In genomic region chr20:17614812-17615644, GRCh38 we compare ENCODE assay signal across 11 cellular contexts. TPM values are rescaled to one million over a fixed set of nuclear protein-coding genes. Genes with fewer than 3 reads are reported as not detected.
DNase-seq lines count a peak whose midpoint lies in the region; TF ChIP-seq lines count a peak whose summit lies in the region.
"Had no signal": no experiment of that assay in that cellular context is flagged by ENCODE, and none has a peak within 500 bp of the region (broad histone marks: within the 10 kb centered on the region; RNA-seq: fewer than 3 reads in every experiment).

No MANE protein-coding gene starts in this region.

- H3K4me3 ChIP-seq in SK-N-MC: peak overlapping the region; percentile 62
- peak overlapping the region in 1 of 4 donors; percentile 24 for H3K4me3 ChIP-seq in sigmoid colon
- no peak overlapping the region for H3K4me3 ChIP-seq in effector memory CD4-positive, alpha-beta T cell (ENCODE audit: insufficient read depth, low read depth, low read length, poor library complexity, severe bottlenecking)
- H3K4me3 ChIP-seq: dorsolateral prefrontal cortex, testis had no signal

- no peaks in the 10 kb centered on the region for H3K27me3 ChIP-seq in sigmoid colon
- no peaks in the 10 kb centered on the region for H3K27me3 ChIP-seq in effector memory CD4-positive, alpha-beta T cell (replicated peaks; ENCODE audit: control insufficient read depth, insufficient read depth, low read length, poor library complexity, severe bottlenecking)
- H3K27me3 ChIP-seq: dorsolateral prefrontal cortex, testis had no signal

- TF ChIP-seq POLR2A in sigmoid colon (IDR thresholded peaks at IDR 0.05): no peak

- TF ChIP-seq EP300 in sigmoid colon (IDR thresholded peaks at IDR 0.05): no peak

- no peaks in the 10 kb centered on the region for H3K9me3 ChIP-seq in SK-N-MC (ENCODE audit: low read depth, low read length)
- H3K9me3 ChIP-seq in sigmoid colon: no peaks in the 10 kb centered on the region
- no peaks in the 10 kb centered on the region for H3K9me3 ChIP-seq in effector memory CD4-positive, alpha-beta T cell (ENCODE audit: control insufficient read depth, low read length)
- H3K9me3 ChIP-seq: testis had no signal

- intact Hi-C loops in sigmoid colon (cut with DNase I): loop anchor here (2.0 kb wide), 1 partner anchor 84 kb away; the partner anchor contains the start of gene BFSP1

- peaks cover 0 to 73% (median 72%) of the 10 kb centered on the region in 4 donors for H3K4me1 ChIP-seq in sigmoid colon
- H3K4me1 ChIP-seq in effector memory CD4-positive, alpha-beta T cell (ENCODE audit: control insufficient read depth, insufficient read depth, low read length, poor library complexity, severe bottlenecking): peaks cover 30% of the 10 kb centered on the region

- TF ChIP-seq CTCF in sigmoid colon (IDR thresholded peaks at IDR 0.05) (no peak), GM10266 (IDR thresholded peaks at IDR 0.05; ENCODE audit: control insufficient read depth, insufficient read depth, low read depth, missing control alignments) (no peak), GM20000 (IDR thresholded peaks at IDR 0.05; ENCODE audit: extremely low read depth, missing control alignments) (no peak)

- H3K9ac ChIP-seq in SK-N-MC (ENCODE audit: insufficient read length): peak overlapping the region; percentile 50

- H3K27ac ChIP-seq in SK-N-MC (no peak overlapping the region), sigmoid colon (peak overlapping the region; percentile 86 to 100 (median 92))
- no peak overlapping the region for H3K27ac ChIP-seq in effector memory CD4-positive, alpha-beta T cell (ENCODE audit: insufficient read depth, low read length, poor library complexity, severe bottlenecking)

- H3K36me3 ChIP-seq in SK-N-MC (ENCODE audit: insufficient read depth, low read length) (0 out of 2 replicates have a peak, but pooled peaks cover 3% of the 10 kb centered on the region), sigmoid colon (peaks cover 9 to 44% (median 13%) of the 10 kb centered on the region in 4 donors)
- H3K36me3 ChIP-seq in effector memory CD4-positive, alpha-beta T cell (ENCODE audit: control insufficient read depth, insufficient read depth, low read length): peaks cover 14% of the 10 kb centered on the region

- DNase-seq in GDM1 (lab: John Stamatoyannopoulos, UW): peak; percentile 31
- DNase-seq in SK-N-MC (ENCODE audit: low read depth, low spot score): no peak
- DNase-seq in hepatic stellate cell (ENCODE audit: low spot score): peak; percentile 11
- DNase-seq in sigmoid colon: peak; percentile 75
- no peak for DNase-seq in GM10266 (ENCODE audit: extremely low spot score)
- DNase-seq in activated CD4-positive, CD25-positive, alpha-beta regulatory T cell treated with anti-CD3 and anti-CD28 coated beads, Interleukin-2, amount 50 U/mL, for 72 hours: no peak
- no peak for DNase-seq in GM20000 (ENCODE audit: low spot score)
- DNase-seq in effector memory CD4-positive, alpha-beta T cell: no peak
- DNase-seq: NCI-H1105 treated with DMSO at 0.1 percent for 48 hours had no signal

- WGBS in sigmoid colon, 2 donors: 52 to 64% methylated on average over 32 of the region's 32 CpGs

RNA-seq across cellular contexts. Expression of gene DSTN, which starts 45.2 kb away (rescaled TPM):
- total RNA-seq in sigmoid colon: 1,000 to 10,000 TPM; 1,872 to 2,237 (median 1,948) TPM
- polyA plus RNA-seq in sigmoid colon: 100 to 1,000 TPM; 429 to 672 (median 586) TPM

Comparison
In these comparisons a context has a peak if more than half of its experiments do, and no peak if none do; other contexts are left out.
1. DNase-seq: peak in GDM1 (single experiment), hepatic stellate cell (single experiment) and sigmoid colon (single experiment); none in SK-N-MC (single experiment), GM10266 (single experiment), activated CD4-positive, CD25-positive, alpha-beta regulatory T cell treated with anti-CD3 and anti-CD28 coated beads, Interleukin-2, amount 50 U/mL, for 72 hours (single experiment), GM20000 (single experiment) and effector memory CD4-positive, alpha-beta T cell (0 of 3).
2. H3K27ac ChIP-seq: peak in sigmoid colon (4 of 4); none in SK-N-MC (single experiment) and effector memory CD4-positive, alpha-beta T cell (single experiment).